1 cellular context compared by ENCODE assay signal in the genomic region with DNA sequence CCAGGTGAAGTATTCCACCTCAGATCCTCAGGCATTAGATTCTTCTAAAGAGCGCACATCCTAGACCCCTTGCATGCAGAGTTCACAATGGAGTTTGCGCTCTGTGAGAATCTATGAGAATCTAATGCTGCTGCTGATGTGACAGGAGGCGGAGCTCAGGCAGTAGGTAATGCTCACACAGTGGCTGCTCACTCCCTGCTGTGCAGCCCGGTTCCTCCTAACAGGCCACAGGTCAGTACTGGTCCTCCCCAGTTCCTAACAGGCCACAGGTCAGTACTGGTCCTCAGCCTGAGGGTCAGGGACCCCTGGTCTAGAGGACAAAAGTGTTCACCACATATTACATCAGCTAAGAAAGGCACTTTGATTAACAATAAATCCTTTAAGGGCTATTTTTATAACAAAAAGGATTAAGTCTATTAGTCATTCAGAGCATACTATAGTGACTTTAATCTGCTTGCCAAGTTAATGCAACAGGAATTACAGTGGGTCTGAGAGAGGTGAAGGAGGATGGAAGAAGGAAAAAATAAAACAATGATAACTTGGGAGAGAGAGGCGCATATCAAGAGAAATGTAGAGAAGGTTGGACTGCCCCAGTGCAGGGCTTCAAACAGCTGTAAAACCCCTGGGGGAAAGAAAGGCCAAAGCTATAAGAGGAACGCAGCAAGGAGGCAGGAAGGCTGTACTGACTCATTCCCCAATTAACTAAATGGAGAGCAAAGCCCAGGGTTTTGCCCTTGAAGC.
A peak's percentile ranks its signal among the peaks of the same experiment; 100 is the strongest.
TF ChIP-seq lines count a peak whose summit lies in the region.

No MANE protein-coding gene starts in this region.

TF ChIP-seq in HCT116, 20 proteins besides CTCF, POLR2A, EP300 and RAD21 (continued from another document):
- TF ChIP-seq EGR1 (IDR thresholded peaks at IDR 0.05; ENCODE audit: low read depth) = 0 out of 2 replicates have a peak, but pooled peaks have one; percentile 1
- peak; percentile 62 for TF ChIP-seq CEBPB (IDR thresholded peaks at IDR 0.05; ENCODE audit: low read depth)
- TF ChIP-seq YY1 (IDR thresholded peaks at IDR 0.05; ENCODE audit: extremely low read depth, insufficient replicate concordance, low read depth, low read length) = no peak
- TF ChIP-seq CBX3 (IDR thresholded peaks at IDR 0.05; ENCODE audit: low read depth) = peak; percentile 62
- TF ChIP-seq, protein P1, sequence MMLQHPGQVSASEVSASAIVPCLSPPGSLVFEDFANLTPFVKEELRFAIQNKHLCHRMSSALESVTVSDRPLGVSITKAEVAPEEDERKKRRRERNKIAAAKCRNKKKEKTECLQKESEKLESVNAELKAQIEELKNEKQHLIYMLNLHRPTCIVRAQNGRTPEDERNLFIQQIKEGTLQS (IDR thresholded peaks at IDR 0.05) = no peak
- peak; percentile 67 for TF ChIP-seq SP1 (IDR thresholded peaks at IDR 0.05; ENCODE audit: low read depth)
- no peak for TF ChIP-seq ZFX (IDR thresholded peaks at IDR 0.05)
- TF ChIP-seq, protein P2, sequence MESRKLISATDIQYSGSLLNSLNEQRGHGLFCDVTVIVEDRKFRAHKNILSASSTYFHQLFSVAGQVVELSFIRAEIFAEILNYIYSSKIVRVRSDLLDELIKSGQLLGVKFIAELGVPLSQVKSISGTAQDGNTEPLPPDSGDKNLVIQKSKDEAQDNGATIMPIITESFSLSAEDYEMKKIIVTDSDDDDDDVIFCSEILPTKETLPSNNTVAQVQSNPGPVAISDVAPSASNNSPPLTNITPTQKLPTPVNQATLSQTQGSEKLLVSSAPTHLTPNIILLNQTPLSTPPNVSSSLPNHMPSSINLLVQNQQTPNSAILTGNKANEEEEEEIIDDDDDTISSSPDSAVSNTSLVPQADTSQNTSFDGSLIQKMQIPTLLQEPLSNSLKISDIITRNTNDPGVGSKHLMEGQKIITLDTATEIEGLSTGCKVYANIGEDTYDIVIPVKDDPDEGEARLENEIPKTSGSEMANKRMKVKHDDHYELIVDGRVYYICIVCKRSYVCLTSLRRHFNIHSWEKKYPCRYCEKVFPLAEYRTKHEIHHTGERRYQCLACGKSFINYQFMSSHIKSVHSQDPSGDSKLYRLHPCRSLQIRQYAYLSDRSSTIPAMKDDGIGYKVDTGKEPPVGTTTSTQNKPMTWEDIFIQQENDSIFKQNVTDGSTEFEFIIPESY (IDR thresholded peaks at IDR 0.05; ENCODE audit: extremely low read depth, insufficient replicate concordance, low read length) = peak; percentile 12
- 0 out of 2 replicates have a peak, but pooled peaks have one; percentile 48 for TF ChIP-seq SIN3A (IDR thresholded peaks at IDR 0.05; ENCODE audit: low read depth)
